17 cellular contexts compared by ENCODE assay signal in the genomic region with DNA sequence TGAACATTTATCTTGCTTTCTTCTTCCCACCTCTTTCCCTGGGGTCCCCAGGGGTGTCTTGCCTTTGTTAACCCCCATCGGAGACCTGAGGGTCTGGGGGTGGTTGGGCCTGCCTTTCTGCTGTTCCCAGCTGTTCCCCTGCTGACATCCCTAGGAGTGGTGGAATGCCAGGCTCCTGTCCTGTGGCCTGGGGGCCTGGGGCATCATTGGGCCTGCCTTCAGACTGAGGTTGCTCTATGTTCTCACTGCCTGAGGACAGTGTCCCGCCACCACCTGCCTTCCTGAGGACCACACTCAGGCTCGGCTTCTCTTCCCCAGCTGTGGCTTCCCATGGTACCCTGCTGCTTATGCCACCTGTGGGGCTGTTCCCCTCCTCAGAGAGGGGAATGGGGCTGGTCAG. TPM values are rescaled to one million over a fixed set of nuclear protein-coding genes. Genes with fewer than 3 reads are reported as not detected.
DNase-seq lines count a peak whose midpoint lies in the region; ATAC-seq and TF ChIP-seq lines count a peak whose summit lies in the region.
"Had no signal": no experiment of that assay in that cellular context is flagged by ENCODE, and none has a peak within 500 bp of the region (broad histone marks: within the 10 kb centered on the region; RNA-seq: fewer than 3 reads in every experiment).

No MANE protein-coding gene starts in this region.

- H4K20me1 ChIP-seq in OCI-LY3 (ENCODE audit: insufficient read depth, low read length) (no peaks in the 10 kb centered on the region), MM.1S (ENCODE audit: insufficient read depth, low read length) (no peaks in the 10 kb centered on the region)

- H3K27me3 ChIP-seq in OCI-LY3 (ENCODE audit: low read depth, low read length) (no peaks in the 10 kb centered on the region), spleen (replicated peaks in 1 of 7) (no peaks in the 10 kb centered on the region), MM.1S (replicated peaks; ENCODE audit: insufficient read depth, low read length) (no peaks in the 10 kb centered on the region)

- H2AFZ ChIP-seq in OCI-LY3 (ENCODE audit: low read depth, low read length), result no peak overlapping the region
- no peak overlapping the region for H2AFZ ChIP-seq in MM.1S (ENCODE audit: low read length)

- 88 to 97% (median 93%) methylated on average over 2 to 3 of the region's 3 CpGs for WGBS in spleen, 5 donors

- H3K9me3 ChIP-seq in OCI-LY3 (ENCODE audit: insufficient read depth, low read length) (no peaks in the 10 kb centered on the region), spleen (no peaks in the 10 kb centered on the region), MM.1S (replicated peaks; ENCODE audit: insufficient read depth, low read length) (no peaks in the 10 kb centered on the region)
- H3K9me3 ChIP-seq: Caco-2 had no signal

- TF ChIP-seq CTCF in CD14-positive monocyte (IDR thresholded peaks at IDR 0.05) (no peak), OCI-LY3 (IDR thresholded peaks at IDR 0.05; ENCODE audit: low read depth, low read length) (no peak), spleen (IDR thresholded peaks at IDR 0.05 in 8 of 11, conservative IDR thresholded peaks at IDR 0.05 in 3 of 11) (no peak), MM.1S (IDR thresholded peaks at IDR 0.05; ENCODE audit: low read length) (no peak)

- no peak overlapping the region for H3K4me3 Mint-ChIP-seq in CD14-positive monocyte
- no peak overlapping the region for H3K4me3 Mint-ChIP-seq in memory B cell

- no peak overlapping the region; the same call in 1 of the 2 replicates for H3K9ac ChIP-seq in OCI-LY3 (ENCODE audit: low read length)
- no peak overlapping the region for H3K9ac ChIP-seq in MM.1S (ENCODE audit: low read length)

- peaks cover 48% of the 10 kb centered on the region for H3K4me1 Mint-ChIP-seq in CD14-positive monocyte
- peaks cover 55% of the 10 kb centered on the region for H3K4me1 Mint-ChIP-seq in memory B cell

- H3K27ac ChIP-seq in OCI-LY3 (ENCODE audit: low read length), result peak overlapping the region; percentile 65
- peak overlapping the region in 7 of 8 donors; percentile 39 to 92 (median 89) for H3K27ac ChIP-seq in spleen
- H3K27ac ChIP-seq in MM.1S (ENCODE audit: low read length), result no peak overlapping the region

- no peak for ATAC-seq in memory B cell (ENCODE audit: low read depth)
- ATAC-seq: HCT116 had no signal

- peaks cover 38% of the 10 kb centered on the region for H3K36me3 ChIP-seq in OCI-LY3 (replicated peaks; ENCODE audit: low read depth, low read length)
- H3K36me3 ChIP-seq in spleen, result peaks cover 0 to 42% (median 20%) of the 10 kb centered on the region in 6 donors
- no peaks in the 10 kb centered on the region for H3K36me3 ChIP-seq in MM.1S (replicated peaks; ENCODE audit: insufficient read depth, low read length)

- TF ChIP-seq POLR2A in spleen (IDR thresholded peaks at IDR 0.05), result no peak

- H3K36me3 Mint-ChIP-seq in CD14-positive monocyte (peaks cover 51 to 58% of the 10 kb centered on the region in 2 donors), memory B cell (peaks cover 13% of the 10 kb centered on the region)

- DNase-seq in CD14-positive monocyte (ENCODE audit: low spot score) (no peak), memory B cell (ENCODE audit: low spot score in 2 of 2) (no peak), spleen (no peak), occipital lobe (lab: John Stamatoyannopoulos, UW) (no peak), pons (ENCODE audit: low spot score) (no peak), MM.1S (no peak), NOMO-1 treated with dmso at 0.1 percent for 144 hours (lab: John Stamatoyannopoulos, UW; ENCODE audit: unreplicated experiment) (no peak)
- DNase-seq: Caco-2; CD4-positive, alpha-beta T cell; DND-41; GOT3; Karpas-422; NCI-H1694; NCI-H2081; NCI-H526 had no signal

- H3K79me2 ChIP-seq in OCI-LY3 (ENCODE audit: low read length) (peaks cover 6% of the 10 kb centered on the region; the same call in 1 of the 2 replicates), MM.1S (ENCODE audit: low read length) (no peaks in the 10 kb centered on the region)

- H3K27me3 Mint-ChIP-seq in CD14-positive monocyte (ENCODE audit: low read depth in 3 of 3) (peaks cover 0 to 4% (median 3%) of the 10 kb centered on the region in 3 donors), memory B cell (no peaks in the 10 kb centered on the region)
- H3K27me3 Mint-ChIP-seq: CD4-positive, alpha-beta T cell had no signal

- H3K4me1 ChIP-seq in OCI-LY3 (ENCODE audit: low read length) (peaks cover 58% of the 10 kb centered on the region), spleen (peaks cover 19 to 89% (median 60%) of the 10 kb centered on the region in 6 donors), MM.1S (ENCODE audit: low read length) (no peaks in the 10 kb centered on the region)
- H3K4me1 ChIP-seq: Caco-2 had no signal

- H3F3A ChIP-seq in MM.1S (ENCODE audit: insufficient read depth, low read length), result no peaks in the 10 kb centered on the region

- H3K9me2 ChIP-seq in MM.1S (replicated peaks; ENCODE audit: insufficient read depth, low read length), result no peaks in the 10 kb centered on the region

- H3K27ac Mint-ChIP-seq in CD14-positive monocyte (peak overlapping the region; percentile 96 to 99 (median 98)), memory B cell (peak overlapping the region; percentile 98)

- H3K4me2 ChIP-seq in OCI-LY3 (ENCODE audit: low read length) (no peak overlapping the region), MM.1S (ENCODE audit: low read depth, low read length) (no peak overlapping the region)

- peaks cover 0 to 4% (median 0%) of the 10 kb centered on the region in 7 donors for H3K9me3 Mint-ChIP-seq in CD14-positive monocyte
- no peaks in the 10 kb centered on the region for H3K9me3 Mint-ChIP-seq in memory B cell
- H3K9me3 Mint-ChIP-seq: CD4-positive, alpha-beta T cell had no signal

- intact Hi-C loops in CD14-positive monocyte (cut with micrococcal nuclease) (no loop called here), spleen (cut with DNase I; ENCODE audit: low total_unique reads) (no loop called here)

- no peak overlapping the region for H3K4me3 ChIP-seq in OCI-LY3 (ENCODE audit: low read length)
- H3K4me3 ChIP-seq in spleen, result no peak overlapping the region
- H3K4me3 ChIP-seq in MM.1S (ENCODE audit: low read length), result no peak overlapping the region

RNA-seq across cellular contexts. Expression of gene IL18BP, which starts 1.1 kb away (rescaled TPM):
- polyA plus RNA-seq in CD14-positive monocyte (1 to 10 TPM; 7.4 to 8.3 TPM), spleen (10 to 100 TPM; 13.8 to 38.2 (median 18.2) TPM)
- total RNA-seq in spleen (10 to 100 TPM; 33.6 to 84.2 (median 69.8) TPM), occipital lobe (2.7 TPM)
